9 cellular contexts compared by ENCODE assay signal in the genomic region with DNA sequence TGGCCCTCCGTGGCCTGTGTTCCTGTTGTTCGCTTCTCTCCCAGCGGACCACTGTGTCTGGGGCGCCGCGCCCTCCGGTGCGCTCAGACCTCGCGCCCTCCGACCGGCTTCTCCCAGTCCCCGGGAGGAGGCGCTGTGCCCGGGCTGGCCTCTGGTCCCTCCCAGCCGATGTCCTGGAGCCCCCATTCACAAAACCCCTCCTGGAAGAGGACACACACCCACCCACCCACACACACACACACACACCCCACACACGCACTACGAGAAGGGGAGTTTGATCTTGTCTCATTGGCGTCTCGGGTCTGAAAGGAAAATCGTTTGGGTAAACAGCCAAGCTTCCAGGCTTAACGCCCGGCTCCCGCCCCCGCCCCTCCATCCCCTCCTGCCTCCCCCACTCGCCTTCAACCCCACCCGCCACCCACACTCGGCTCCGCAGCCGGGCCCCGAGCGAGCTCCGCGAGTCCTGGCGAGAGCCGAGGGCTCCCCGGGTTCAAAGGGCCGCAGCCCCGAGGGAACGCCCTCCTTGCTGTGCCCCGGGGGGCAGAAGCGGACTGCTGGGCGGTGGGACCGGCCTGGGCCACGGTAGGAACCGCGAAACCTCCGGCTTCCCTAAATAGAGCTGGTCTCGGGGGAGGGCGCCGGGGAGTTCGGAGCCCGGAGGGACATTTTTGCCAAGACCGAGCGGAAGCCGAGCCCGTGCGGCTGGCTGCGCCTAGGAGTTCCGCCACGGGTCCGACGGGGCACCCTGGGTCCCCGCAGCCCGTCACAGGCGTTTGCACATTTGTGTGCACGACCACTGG. TPM values are rescaled to one million over a fixed set of nuclear protein-coding genes. Genes with fewer than 3 reads are reported as not detected.
DNase-seq lines count a peak whose midpoint lies in the region; ATAC-seq, FAIRE-seq and TF ChIP-seq lines count a peak whose summit lies in the region.
"Had no signal": no experiment of that assay in that cellular context is flagged by ENCODE, and none has a peak within 500 bp of the region (broad histone marks: within the 10 kb centered on the region; RNA-seq: fewer than 3 reads in every experiment).

No MANE protein-coding gene starts in this region.

- H3K36me3 ChIP-seq in GM23248 (ENCODE audit: low read depth) (no peaks in the 10 kb centered on the region), K562 (ENCODE audit: control insufficient read depth, insufficient read depth, low read length) (peaks cover 5% of the 10 kb centered on the region; the same call in 1 of the 3 replicates), iPS-20b (ENCODE audit: insufficient read depth, low read depth, low read length) (no peaks in the 10 kb centered on the region), skeletal muscle tissue (ENCODE audit: control insufficient read depth in 3 of 3, insufficient read depth in 3 of 3, low read length in 3 of 3) (no peaks in the 10 kb centered on the region)
- H3K36me3 ChIP-seq in effector memory CD4-positive, alpha-beta T cell (ENCODE audit: control insufficient read depth, insufficient read depth, low read length) = no peaks in the 10 kb centered on the region

- peak overlapping the region in 1 of 10 donors; percentile 29 for H3K4me3 Mint-ChIP-seq in naive thymus-derived CD8-positive, alpha-beta T cell

- TF ChIP-seq POLR2A in K562 (conservative IDR thresholded peaks at IDR 0.05) = 0 out of 2 replicates have a peak, but pooled peaks have one; percentile 39

- no peaks in the 10 kb centered on the region for H3K9me1 ChIP-seq in K562 (ENCODE audit: control insufficient read depth, insufficient read depth, low read length)

- 7 to 10% methylated on average over 49 to 64 of the region's 67 CpGs for WGBS in GM23248 (ENCODE audit: low coverage in 1 of 2, low lambda C conversion rate in 2 of 2, missing lambda C conversion rate in 2 of 2), 2 experiments
- WGBS in K562 (ENCODE audit: insufficient coverage, low coverage, missing lambda C conversion rate) = 36% methylated on average over 20 of the region's 67 CpGs

- 0 out of 6 replicates have a peak, but pooled peaks of 1 of the 3 experiments have one; percentile 14 for TF ChIP-seq CTCF in K562 (IDR thresholded peaks at IDR 0.05 in 2 of 3, conservative IDR thresholded peaks at IDR 0.05 in 1 of 3; ENCODE audit: insufficient read depth in 2 of 3, low read depth in 1 of 3, low read length in 3 of 3)

- H3K9me3 ChIP-seq in GM23248 (ENCODE audit: low read depth) = no peaks in the 10 kb centered on the region
- peaks cover 2% of the 10 kb centered on the region; the same call in 1 of the 2 replicates for H3K9me3 ChIP-seq in K562 (replicated peaks; ENCODE audit: control insufficient read depth, insufficient read depth, low read depth, low read length)
- no peaks in the 10 kb centered on the region; the same call in 1 of the 2 replicates for H3K9me3 ChIP-seq in iPS-20b (ENCODE audit: insufficient read depth, low read depth, low read length)
- no peaks in the 10 kb centered on the region for H3K9me3 ChIP-seq in skeletal muscle tissue (ENCODE audit: control insufficient read depth in 3 of 3, low read length in 3 of 3)
- no peaks in the 10 kb centered on the region for H3K9me3 ChIP-seq in effector memory CD4-positive, alpha-beta T cell (ENCODE audit: control insufficient read depth, low read length)

- POLR2A ChIA-PET in K562 (lab: Yijun Ruan, JAX) = interaction anchor here (0.7 to 1.6 kb wide), 3 partner anchors 15 to 107 kb away, joined by 3 to 4 read pairs (median 3); a partner anchor contains a TSS
- POLR2A ChIA-PET in naive thymus-derived CD8-positive, alpha-beta T cell (lab: Charles Lee) = no interaction called here

- intact Hi-C loops in K562 (cut with micrococcal nuclease) = no loop called here

- no peak overlapping the region for H3K27ac Mint-ChIP-seq in activated naive CD4-positive, alpha-beta T cell treated with anti-CD3 and anti-CD28 coated beads, Interleukin-2, amount 50 U/mL, for 72 hours
- no peak overlapping the region for H3K27ac Mint-ChIP-seq in naive thymus-derived CD8-positive, alpha-beta T cell

- H2AFZ ChIP-seq in GM23248 (peak overlapping the region; percentile 85), K562 (ENCODE audit: low read depth, low read length) (peak overlapping the region; percentile 77)

- H3K79me2 ChIP-seq in GM23248 (ENCODE audit: insufficient read depth) = peaks cover 51% of the 10 kb centered on the region
- peaks cover 3% of the 10 kb centered on the region; the same call in 1 of the 3 replicates for H3K79me2 ChIP-seq in K562 (ENCODE audit: control insufficient read depth, insufficient read depth, low read length)

- TF ChIP-seq RAD21 in K562 (CRISPR knock-in tag; conservative IDR thresholded peaks at IDR 0.05 in 1 of 2, IDR thresholded peaks at IDR 0.05 in 1 of 2) = no peak

- ATAC-seq in K562 = peak; percentile 24
- no peak for ATAC-seq in activated naive CD4-positive, alpha-beta T cell treated with anti-CD3 and anti-CD28 coated beads, Interleukin-2, amount 50 U/mL, for 72 hours
- ATAC-seq in naive thymus-derived CD8-positive, alpha-beta T cell = no peak

- peak overlapping the region; percentile 79 for H3K4me2 ChIP-seq in GM23248 (ENCODE audit: unreplicated experiment)
- H3K4me2 ChIP-seq in K562 (ENCODE audit: insufficient read depth, low read length) = peak overlapping the region; percentile 35

- CTCF ChIA-PET in K562 (lab: Yijun Ruan, JAX; ENCODE audit: low intra/inter-chr PET ratio) = no interaction called here

- FAIRE-seq in K562 (lab: Jason Lieb, UNC) = no peak
- no peak for FAIRE-seq in frontal cortex (lab: Jason Lieb, UNC)

- peaks cover 36% of the 10 kb centered on the region for H3K4me1 ChIP-seq in GM23248 (ENCODE audit: insufficient read depth)
- peaks cover 15 to 35% of the 10 kb centered on the region in 2 experiments for H3K4me1 ChIP-seq in K562 (replicated peaks in 1 of 2; ENCODE audit: control insufficient read depth in 2 of 2, insufficient read depth in 2 of 2, low read length in 2 of 2)
- H3K4me1 ChIP-seq in iPS-20b (ENCODE audit: insufficient read depth, low read length) = peaks cover under 1% of the 10 kb centered on the region; the same call in 1 of the 2 replicates
- H3K4me1 ChIP-seq in skeletal muscle tissue (ENCODE audit: control insufficient read depth in 3 of 3, insufficient read depth in 3 of 3, low read length in 3 of 3) = peaks cover 18 to 19% (median 18%) of the 10 kb centered on the region in 3 donors
- peaks cover 18% of the 10 kb centered on the region for H3K4me1 ChIP-seq in effector memory CD4-positive, alpha-beta T cell (ENCODE audit: control insufficient read depth, insufficient read depth, low read length, poor library complexity, severe bottlenecking)

- H3K27ac ChIP-seq in GM23248 (peak overlapping the region; percentile 67), K562 (ENCODE audit: extremely low read depth, low read depth, low read length) (peak overlapping the region; percentile 72; the same call in 2 of the 3 replicates), iPS-20b (ENCODE audit: low read length) (no peak overlapping the region), skeletal muscle tissue (ENCODE audit: low read depth, low read length) (peak overlapping the region; percentile 67)
- H3K27ac ChIP-seq in effector memory CD4-positive, alpha-beta T cell (ENCODE audit: insufficient read depth, low read length, poor library complexity, severe bottlenecking) = no peak overlapping the region

- no peaks in the 10 kb centered on the region for H3K9me2 ChIP-seq in GM23248 (ENCODE audit: insufficient read depth)

- in situ Hi-C loops in GM23248 (cut with MboI) (loop anchor here (25.0 kb wide), 2 partner anchors 883 to 1692 kb away; no protein-coding TSS in a partner anchor), K562 (cut with MboI) (loop anchor here (10.0 kb wide), 1 partner anchor 231 kb away; no protein-coding TSS in a partner anchor)

- no peak for TF ChIP-seq EP300 in K562 (IDR thresholded peaks at IDR 0.05; ENCODE audit: low read length)

- BruUV-seq in K562 (replicated peaks; lab: Mats Ljungman, UMichigan) = no TSS peak

- H3K4me3 ChIP-seq in GM23248 (peak overlapping the region; percentile 80), K562 (peak overlapping the region; percentile 50), iPS-20b (ENCODE audit: low read length) (peak overlapping the region; percentile 38; the same call in 1 of the 2 replicates), skeletal muscle tissue (ENCODE audit: low read length in 3 of 3) (peak overlapping the region; percentile 59 to 73 (median 60))
- no peak overlapping the region for H3K4me3 ChIP-seq in effector memory CD4-positive, alpha-beta T cell (ENCODE audit: insufficient read depth, low read depth, low read length, poor library complexity, severe bottlenecking)

- peaks cover 14 to 29% (median 25%) of the 10 kb centered on the region in 4 donors for H3K4me1 Mint-ChIP-seq in naive thymus-derived CD8-positive, alpha-beta T cell

- peaks cover 36% of the 10 kb centered on the region for H3F3A ChIP-seq in GM23248 (ENCODE audit: insufficient read depth)

- H4K20me1 ChIP-seq in GM23248 (ENCODE audit: insufficient read depth) (no peaks in the 10 kb centered on the region), K562 (replicated peaks; ENCODE audit: control insufficient read depth, insufficient read depth, low read length) (no peaks in the 10 kb centered on the region)

- peak; percentile 71 for DNase-seq in GM23248
- DNase-seq in K562 (ENCODE audit: extremely low read depth in 1 of 4, low spot score in 3 of 4) = peak; percentile 38 to 63 (median 58)
- no peak for DNase-seq in activated naive CD4-positive, alpha-beta T cell treated with anti-CD3 and anti-CD28 coated beads, Interleukin-2, amount 50 U/mL, for 72 hours (ENCODE audit: low spot score in 2 of 2)
- DNase-seq in naive thymus-derived CD8-positive, alpha-beta T cell = no peak
- no peak for DNase-seq in frontal cortex (ENCODE audit: low spot score in 2 of 2)
- no peak for DNase-seq in effector memory CD4-positive, alpha-beta T cell
- DNase-seq: NCI-H524 treated with DMSO at 0.1 percent for 48 hours had no signal

- H3K9me3 Mint-ChIP-seq in activated naive CD4-positive, alpha-beta T cell treated with anti-CD3 and anti-CD28 coated beads, Interleukin-2, amount 50 U/mL, for 72 hours = peaks cover 0 to 3% of the 10 kb centered on the region in 2 donors
- peaks cover 0 to 18% (median 0%) of the 10 kb centered on the region in 9 donors for H3K9me3 Mint-ChIP-seq in naive thymus-derived CD8-positive, alpha-beta T cell

- peaks cover 48 to 61% (median 55%) of the 10 kb centered on the region in 5 donors for H3K27me3 Mint-ChIP-seq in naive thymus-derived CD8-positive, alpha-beta T cell

- peaks cover 7 to 31% of the 10 kb centered on the region in 2 donors for H3K36me3 Mint-ChIP-seq in activated naive CD4-positive, alpha-beta T cell treated with anti-CD3 and anti-CD28 coated beads, Interleukin-2, amount 50 U/mL, for 72 hours
- H3K36me3 Mint-ChIP-seq in naive thymus-derived CD8-positive, alpha-beta T cell = peaks cover 0 to 9% (median 2%) of the 10 kb centered on the region in 3 donors

- H3K9ac ChIP-seq in GM23248 (peak overlapping the region; percentile 84), K562 (ENCODE audit: insufficient read depth in 1 of 2, low read depth in 2 of 2, low read length in 2 of 2) (peak overlapping the region; percentile 70 to 92), iPS-20b (ENCODE audit: low read depth, low read length) (no peak overlapping the region), skeletal muscle tissue (ENCODE audit: low read depth in 1 of 3, low read length in 3 of 3) (peak overlapping the region; percentile 57 to 77 (median 60))

- H3K27me3 ChIP-seq in GM23248 (replicated peaks; ENCODE audit: insufficient read depth) (no peaks in the 10 kb centered on the region), K562 (ENCODE audit: control insufficient read depth in 2 of 2, insufficient read depth in 2 of 2, low read length in 2 of 2) (no peaks in the 10 kb centered on the region), iPS-20b (ENCODE audit: insufficient read depth, low read length) (peaks cover 100% of the 10 kb centered on the region), skeletal muscle tissue (ENCODE audit: control insufficient read depth in 3 of 3, insufficient read depth in 3 of 3, low read length in 3 of 3) (peaks cover 13 to 63% (median 19%) of the 10 kb centered on the region in 3 donors)
- H3K27me3 ChIP-seq in effector memory CD4-positive, alpha-beta T cell (replicated peaks; ENCODE audit: control insufficient read depth, insufficient read depth, low read length, poor library complexity, severe bottlenecking) = peaks cover 58% of the 10 kb centered on the region

RNA-seq across cellular contexts. Expression of a gene that starts 23.6 kb away (rescaled TPM):
- 5.9 and 7.3 TPM in 2 replicates for total RNA-seq in GM23248 (2014; rRNA removed; shearing (Covaris generic))
- polyA plus RNA-seq in GM23248 (2016; fragmentation: Nextera tagmentation; extraction: Ambion mirVana) (23.8 and 25.1 TPM in 2 replicates), K562 (2011; rRNA removed) (6.0 and 10.9 TPM in 2 replicates), K562 (2014; fragmentation: Illumina TruSeq; extraction: Trizol) (41.0 and 41.5 TPM in 2 replicates), K562 (2014; fragmentation: Nextera tagmentation; extraction: Ambion mirVana) (10 to 100 TPM in 1 of 2 experiments, 1 to 10 TPM in 1; 9.7 to 11.1 TPM), K562 (2014; rRNA removed) (21.8 and 24.2 TPM in 2 replicates)
- total RNA-seq in K562 (2011; cell fraction: chromatin; rRNA removed; ENCODE audit: low replicate concordance) = 16.8 and 21.5 TPM in 2 replicates
- 10.5 and 13.2 TPM in 2 replicates for total RNA-seq in K562 (2011; cell fraction: nucleolus; rRNA removed)
- 14.2 and 23.5 TPM in 2 replicates for total RNA-seq in K562 (2011; cell fraction: nucleoplasm; rRNA removed)
- total RNA-seq in K562 (2014; rRNA removed) (6.8 and 8.3 TPM in 2 replicates), K562 (2014; rRNA removed; fragmentation: Illumina TruSeq; extraction: Trizol) (8.3 and 9.9 TPM in 2 replicates), K562 (2015; rRNA removed; fragmentation: Illumina TruSeq; extraction: Trizol) (11.9 and 13.1 TPM in 2 replicates), K562 (2021) (49.7 and 51.8 TPM in 2 replicates), skeletal muscle tissue (12.0 TPM), frontal cortex (4.9 TPM)
- polyA plus RNA-seq in K562 (2011; cell fraction: cytosol; rRNA removed) = 7.7 and 13.7 TPM in 2 replicates
- polyA plus RNA-seq in K562 (2011; cell fraction: nucleus; rRNA removed) = 11.9 and 16.2 TPM in 2 replicates
- polyA plus RNA-seq in K562 (2012) = 35.3 and 71.0 TPM in 2 replicates
- polyA minus RNA-seq in K562 (2011; rRNA and poly(A)+ RNA removed) = 5.4 TPM in 2 replicates
- 17.7 and 27.6 TPM in 2 replicates for polyA minus RNA-seq in K562 (2011; cell fraction: cytosol; rRNA and poly(A)+ RNA removed)
- 9.8 and 9.9 TPM in 2 replicates for polyA minus RNA-seq in K562 (2011; cell fraction: nucleus; rRNA and poly(A)+ RNA removed)
- not detected for total RNA-seq in activated naive CD4-positive, alpha-beta T cell treated with anti-CD3 and anti-CD28 coated beads, Interleukin-2, amount 50 U/mL, for 72 hours
- not detected for total RNA-seq in naive thymus-derived CD8-positive, alpha-beta T cell
- not detected for polyA plus RNA-seq in naive thymus-derived CD8-positive, alpha-beta T cell

Comparison
In these comparisons a context has a peak if more than half of its experiments do, and no peak if none do; other contexts are left out.
1. DNase-seq: peak in GM23248 (single experiment) and K562 (4 of 4); none in activated naive CD4-positive, alpha-beta T cell treated with anti-CD3 and anti-CD28 coated beads, Interleukin-2, amount 50 U/mL, for 72 hours (0 of 2), naive thymus-derived CD8-positive, alpha-beta T cell (0 of 10), frontal cortex (0 of 2) and effector memory CD4-positive, alpha-beta T cell (0 of 3).
2. H3K27ac ChIP-seq: peak in GM23248 (single experiment), K562 (single experiment) and skeletal muscle tissue (single experiment); none in iPS-20b (single experiment) and effector memory CD4-positive, alpha-beta T cell (single experiment).